In the genomic region with DNA sequence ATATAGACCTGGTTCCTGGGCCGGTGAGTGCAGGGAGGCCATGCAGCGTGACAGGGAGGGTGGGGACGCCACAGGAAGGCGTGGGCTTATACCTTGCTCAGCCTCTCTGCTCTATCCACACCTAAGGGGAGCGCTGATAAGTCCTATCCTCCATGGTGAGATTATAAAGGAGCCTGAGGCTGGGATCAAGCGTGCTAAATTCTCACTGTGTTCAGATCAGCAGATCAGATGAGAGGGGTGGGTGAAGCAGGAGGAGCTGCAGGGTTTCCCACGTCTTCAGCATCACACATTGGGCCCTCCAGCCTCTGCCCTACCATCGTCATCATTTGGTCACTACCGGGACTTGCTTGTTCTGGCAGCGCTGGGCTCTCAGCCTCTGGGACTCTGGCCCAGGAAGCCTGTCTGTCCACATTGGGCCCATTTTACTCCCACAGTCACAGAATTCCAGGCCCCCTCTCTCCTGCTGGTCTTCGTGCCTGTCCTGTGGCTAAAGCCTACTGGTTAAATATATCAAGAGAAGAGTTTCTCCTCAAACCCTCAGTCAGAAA, we compare ENCODE assay signal across 20 cellular contexts. TPM values are rescaled to one million over a fixed set of nuclear protein-coding genes. Genes with fewer than 3 reads are reported as not detected.
"Had no signal": no experiment of that assay in that cellular context is flagged by ENCODE, and none has a peak within 500 bp of the region (broad histone marks: within the 10 kb centered on the region; RNA-seq: fewer than 3 reads in every experiment).

No MANE protein-coding gene starts in this region.

- H3K4me2 ChIP-seq: hepatocyte had no signal

- H3K4me3 ChIP-seq: esophagus squamous epithelium, hepatocyte, mucosa of descending colon, right atrium auricular region, sigmoid colon, skin epidermis, suprapubic skin, tibial artery, upper lobe of right lung, vagina had no signal

- H2AFZ ChIP-seq: hepatocyte had no signal

- H3K9me3 ChIP-seq: esophagus squamous epithelium, mucosa of descending colon, neutrophil, sigmoid colon, suprapubic skin, tibial artery, upper lobe of right lung, vagina had no signal

- H3K36me3 ChIP-seq: esophagus squamous epithelium, neutrophil, right atrium auricular region, sigmoid colon, suprapubic skin, tibial artery, upper lobe of right lung, vagina had no signal

- DNase-seq: effector memory CD8-positive, alpha-beta T cell; esophagus squamous epithelium; foreskin melanocyte; head of caudate nucleus; left colon; mammary epithelial cell; mucosa of descending colon; naive thymus-derived CD8-positive, alpha-beta T cell; sigmoid colon; stimulated activated CD4-positive, alpha-beta T cell treated with anti-CD3 and anti-CD28 coated beads, Interleukin-12 subunit alpha, Interleukin-12 subunit beta, amount 100 ng/mL, for 4 hours; stimulated activated naive CD4-positive, alpha-beta T cell treated with Interleukin-2 at 50 U/mL for 16 hours; upper lobe of right lung had no signal

- H3K27me3 ChIP-seq: hepatocyte, neutrophil, right atrium auricular region, sigmoid colon, suprapubic skin, upper lobe of right lung, vagina had no signal

- H3K4me1 ChIP-seq: esophagus squamous epithelium, right atrium auricular region, sigmoid colon, suprapubic skin, upper lobe of right lung, vagina had no signal

- H3K27ac ChIP-seq: epithelial cell of prostate, esophagus squamous epithelium, hepatocyte, neutrophil, right atrium auricular region, sigmoid colon, skin epidermis, suprapubic skin, upper lobe of right lung, vagina had no signal

- ATAC-seq: effector memory CD8-positive, alpha-beta T cell; left colon; mucosa of descending colon; naive thymus-derived CD8-positive, alpha-beta T cell; upper lobe of right lung had no signal

RNA-seq across cellular contexts. Expression of a gene that starts 29.1 kb away (rescaled TPM):
- total RNA-seq: mammary epithelial cell; naive thymus-derived CD8-positive, alpha-beta T cell had no signal
- polyA plus RNA-seq: mammary epithelial cell; naive thymus-derived CD8-positive, alpha-beta T cell had no signal
